Comparison of ENCODE assay signal across 23 cellular contexts in the genomic region with DNA sequence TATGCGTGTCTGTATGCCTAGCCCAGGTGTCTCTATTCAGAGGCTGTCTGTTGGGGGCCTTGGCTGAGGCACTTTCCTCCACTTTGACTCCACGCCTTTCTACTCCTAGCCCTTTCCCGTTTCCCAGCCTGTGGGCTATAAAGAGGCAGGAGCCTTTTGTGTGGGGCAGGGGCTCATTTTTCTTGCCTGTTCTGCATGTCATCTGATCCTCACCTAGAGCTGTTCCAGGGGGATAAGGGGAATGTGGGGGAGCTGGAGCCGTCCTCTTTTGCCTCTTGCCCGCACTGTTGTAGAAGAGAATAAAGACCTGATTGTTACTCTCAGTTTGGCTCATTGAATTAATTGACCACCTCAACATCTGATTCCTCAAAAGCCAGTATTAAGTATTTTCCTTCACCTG.
"Had no signal": no experiment of that assay in that cellular context is flagged by ENCODE, and none has a peak within 500 bp of the region (broad histone marks: within the 10 kb centered on the region; RNA-seq: fewer than 3 reads in every experiment).

No MANE protein-coding gene starts in this region.

- H3K27me3 ChIP-seq: heart right ventricle, right atrium auricular region, stomach, thyroid gland, upper lobe of left lung, vagina had no signal

- H3K4me3 ChIP-seq: heart right ventricle, right atrium auricular region, smooth muscle cell, stomach, thyroid gland, upper lobe of left lung, vagina had no signal

- FAIRE-seq: bronchial epithelial cell, islet of Langerhans had no signal

- H3K9me3 ChIP-seq: right atrium auricular region, stomach, thyroid gland, upper lobe of left lung, vagina had no signal

- DNase-seq: activated CD4-positive, alpha-beta T cell treated with anti-CD3 and anti-CD28 coated beads for 48 hours; activated CD4-positive, alpha-beta T cell treated with anti-CD3 and anti-CD28 coated beads, Interleukin-2, amount 50 U/mL, for 48 hours; activated CD8-positive, alpha-beta memory T cell treated with anti-CD3 and anti-CD28 coated beads for 24 hours; activated effector memory CD4-positive, alpha-beta T cell treated with Interleukin-2 at 50 U/mL for 16 hours; activated naive CD4-positive, alpha-beta T cell treated with Interleukin-2 at 50 U/mL for 16 hours; anterior cingulate cortex; endodermal cell; foreskin fibroblast; heart right ventricle; left ventricle myocardium superior; stimulated activated CD4-positive, alpha-beta T cell treated with anti-CD3 and anti-CD28 coated beads, Interleukin-1b, Interleukin-23, amount 100 ng/mL, for 48 hours; stimulated activated CD4-positive, alpha-beta T cell treated with anti-CD3 and anti-CD28 coated beads, Interleukin-4, amount 100 ng/mL, for 4 hours; stimulated activated CD8-positive, alpha-beta memory T cell treated with anti-CD3 and anti-CD28 coated beads, Interleukin-4, amount 100 ng/mL, for 48 hours; stimulated activated naive B cell treated with anti-CD40 and anti-IgM and Interleukin-4, amounts not matched to agents 10 μg/mL and 1 μg/mL and 100 μg/mL, for 72 hours; stomach; thyroid gland; upper lobe of left lung had no signal

- ATAC-seq: esophagus mucosa; heart right ventricle; left ventricle myocardium superior; stimulated activated naive B cell treated with anti-CD40 and anti-IgM and Interleukin-4, amounts not matched to agents 10 μg/mL and 1 μg/mL and 100 μg/mL, for 72 hours had no signal

- H3K27ac ChIP-seq: heart right ventricle, right atrium auricular region, stomach, thyroid gland, upper lobe of left lung, vagina had no signal

- H3K4me1 ChIP-seq: right atrium auricular region, stomach, upper lobe of left lung had no signal

- H3K36me3 ChIP-seq: right atrium auricular region, thyroid gland, upper lobe of left lung, vagina had no signal
